ENCODE assay signal across 1 cellular context in genomic region chr1:8863712-8864324, GRCh38.
TF ChIP-seq lines count a peak whose summit lies in the region.

No MANE protein-coding gene starts in this region.

TF ChIP-seq in IMR-90, 13 proteins besides CTCF, POLR2A, EP300 and RAD21:
- TF ChIP-seq USF2 (IDR thresholded peaks at IDR 0.05; ENCODE audit: low read depth, low read length) = no peak
- TF ChIP-seq NFE2L2 (IDR thresholded peaks at IDR 0.05; ENCODE audit: low read depth, low read length) = no peak
- no peak for TF ChIP-seq CHD1 (IDR thresholded peaks at IDR 0.05; ENCODE audit: low read depth, low read length)
- no peak for TF ChIP-seq MAZ (IDR thresholded peaks at IDR 0.05; ENCODE audit: borderline replicate concordance, low read depth, low read length)
- no peak for TF ChIP-seq BHLHE40 (IDR thresholded peaks at IDR 0.05; ENCODE audit: low read depth, low read length)
- TF ChIP-seq RCOR1 (IDR thresholded peaks at IDR 0.05; ENCODE audit: insufficient replicate concordance, low read length) = no peak
- no peak for TF ChIP-seq MXI1 (IDR thresholded peaks at IDR 0.05; ENCODE audit: borderline replicate concordance, low read depth, low read length)
- TF ChIP-seq, protein P1, sequence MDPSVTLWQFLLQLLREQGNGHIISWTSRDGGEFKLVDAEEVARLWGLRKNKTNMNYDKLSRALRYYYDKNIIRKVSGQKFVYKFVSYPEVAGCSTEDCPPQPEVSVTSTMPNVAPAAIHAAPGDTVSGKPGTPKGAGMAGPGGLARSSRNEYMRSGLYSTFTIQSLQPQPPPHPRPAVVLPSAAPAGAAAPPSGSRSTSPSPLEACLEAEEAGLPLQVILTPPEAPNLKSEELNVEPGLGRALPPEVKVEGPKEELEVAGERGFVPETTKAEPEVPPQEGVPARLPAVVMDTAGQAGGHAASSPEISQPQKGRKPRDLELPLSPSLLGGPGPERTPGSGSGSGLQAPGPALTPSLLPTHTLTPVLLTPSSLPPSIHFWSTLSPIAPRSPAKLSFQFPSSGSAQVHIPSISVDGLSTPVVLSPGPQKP (IDR thresholded peaks at IDR 0.05; ENCODE audit: borderline replicate concordance, low read depth, low read length) = no peak
- no peak for TF ChIP-seq CEBPB (IDR thresholded peaks at IDR 0.05; ENCODE audit: low read depth, low read length)
- no peak for TF ChIP-seq SMC3 (IDR thresholded peaks at IDR 0.05; ENCODE audit: low read depth, low read length)
- no peak for TF ChIP-seq FOS (IDR thresholded peaks at IDR 0.05; ENCODE audit: low read depth, low read length)
